ENCODE assay signal across 3 cellular contexts in genomic region chr20:46161921-46162320, GRCh38.
"Had no signal": no experiment of that assay in that cellular context is flagged by ENCODE, and none has a peak within 500 bp of the region (broad histone marks: within the 10 kb centered on the region; RNA-seq: fewer than 3 reads in every experiment).

No MANE protein-coding gene starts in this region.

- DNase-seq: GDM1, GF-D8 had no signal

- ATAC-seq: GM12878 had no signal

- H3K4me3 ChIP-seq: GM12878 had no signal
